In the genomic region with DNA sequence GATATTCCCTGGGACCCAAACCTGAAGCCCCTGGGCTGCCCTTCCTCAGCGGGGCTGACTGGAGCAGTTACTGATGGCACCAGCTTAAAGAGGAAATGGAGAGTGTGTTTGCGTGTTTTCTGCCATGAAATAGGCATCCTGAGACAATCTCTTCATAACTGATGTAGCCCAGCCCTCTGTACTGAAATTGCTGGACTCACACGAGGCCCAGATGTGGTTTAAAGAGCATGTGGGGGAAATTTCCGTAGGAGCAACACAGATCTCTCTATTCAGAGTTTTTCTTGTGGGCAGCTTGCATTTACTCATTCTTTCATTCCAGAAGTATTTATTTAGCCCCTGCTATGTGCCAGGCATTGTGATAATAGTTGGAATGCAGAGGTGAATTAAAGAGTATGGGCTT, we compare ENCODE assay signal across 17 cellular contexts.
DNase-seq lines count a peak whose midpoint lies in the region; ATAC-seq and TF ChIP-seq lines count a peak whose summit lies in the region.
"Had no signal": no experiment of that assay in that cellular context is flagged by ENCODE, and none has a peak within 500 bp of the region (broad histone marks: within the 10 kb centered on the region; RNA-seq: fewer than 3 reads in every experiment).

No MANE protein-coding gene starts in this region.

- no peak for ATAC-seq in naive thymus-derived CD4-positive, alpha-beta T cell
- ATAC-seq: A549 had no signal

- H3K4me1 Mint-ChIP-seq in osteocyte (ENCODE audit: unreplicated experiment): no peaks in the 10 kb centered on the region
- H3K4me1 Mint-ChIP-seq in naive thymus-derived CD4-positive, alpha-beta T cell: peaks cover 0 to 2% (median 0%) of the 10 kb centered on the region in 7 donors

- H3K27ac Mint-ChIP-seq in osteocyte (ENCODE audit: unreplicated experiment): no peak overlapping the region
- no peak overlapping the region for H3K27ac Mint-ChIP-seq in naive thymus-derived CD4-positive, alpha-beta T cell
- H3K27ac Mint-ChIP-seq: CD4-positive, alpha-beta T cell; HFFc6 had no signal

- no peak overlapping the region for H3K4me3 Mint-ChIP-seq in osteocyte (ENCODE audit: unreplicated experiment)
- H3K4me3 Mint-ChIP-seq in naive thymus-derived CD4-positive, alpha-beta T cell: no peak overlapping the region
- H3K4me3 Mint-ChIP-seq: CD4-positive, alpha-beta T cell; HFFc6 had no signal

- TF ChIP-seq CTCF in BJ (IDR thresholded peaks at IDR 0.05; ENCODE audit: insufficient read depth, low read depth, low read length) (no peak), osteocyte (IDR thresholded peaks at IDR 0.05) (no peak)

- H3K36me3 ChIP-seq in BJ (ENCODE audit: control insufficient read depth, insufficient read depth, low read length): no peaks in the 10 kb centered on the region
- H3K36me3 ChIP-seq in adipocyte (ENCODE audit: control insufficient read depth, insufficient read depth, low read length, severe bottlenecking): no peaks in the 10 kb centered on the region
- no peaks in the 10 kb centered on the region for H3K36me3 ChIP-seq in naive thymus-derived CD4-positive, alpha-beta T cell (ENCODE audit: control insufficient read depth in 2 of 3, insufficient read depth in 3 of 3, low read length in 3 of 3)
- H3K36me3 ChIP-seq: HAP-1 had no signal

- H3K4me3 ChIP-seq in BJ (ENCODE audit: low read depth, low read length) (no peak overlapping the region), adipocyte (ENCODE audit: low read length) (no peak overlapping the region)
- no peak overlapping the region for H3K4me3 ChIP-seq in naive thymus-derived CD4-positive, alpha-beta T cell (ENCODE audit: low read length)
- H3K4me3 ChIP-seq: A549, HAP-1 had no signal

- peaks cover 25% of the 10 kb centered on the region for H3K27me3 Mint-ChIP-seq in osteocyte (ENCODE audit: unreplicated experiment)
- H3K27me3 Mint-ChIP-seq in naive thymus-derived CD4-positive, alpha-beta T cell: peaks cover 0 to 11% (median 0%) of the 10 kb centered on the region in 5 donors

- H3K36me3 Mint-ChIP-seq in osteocyte (ENCODE audit: unreplicated experiment): no peaks in the 10 kb centered on the region
- H3K36me3 Mint-ChIP-seq in naive thymus-derived CD4-positive, alpha-beta T cell: peaks cover 0 to 3% (median 0%) of the 10 kb centered on the region in 5 donors

- CTCF ChIA-PET in BJ (lab: Yijun Ruan, JAX): interaction anchor here (0.6 to 0.8 kb wide), 2 partner anchors 14 to 138 kb away, joined by 3 read pairs; no protein-coding TSS in a partner anchor
- CTCF ChIA-PET in naive thymus-derived CD4-positive, alpha-beta T cell (lab: Charles Lee): no interaction called here

- H3K27me3 ChIP-seq in BJ (ENCODE audit: control insufficient read depth, insufficient read depth, low read length) (no peaks in the 10 kb centered on the region), adipocyte (replicated peaks; ENCODE audit: control insufficient read depth, insufficient read depth, low read length) (peaks cover 17% of the 10 kb centered on the region)
- H3K27me3 ChIP-seq in naive thymus-derived CD4-positive, alpha-beta T cell (ENCODE audit: control insufficient read depth in 2 of 2, insufficient read depth in 2 of 2, low read length in 2 of 2): no peaks in the 10 kb centered on the region

- peak; percentile 10 for DNase-seq in BJ (ENCODE audit: low read depth)
- DNase-seq in adipocyte (ENCODE audit: low read depth): peak; percentile 17
- peak; percentile 9 for DNase-seq in fibroblast of peridontal ligament (ENCODE audit: extremely low read depth)
- DNase-seq in osteocyte (ENCODE audit: extremely low spot score, unreplicated experiment): peak; percentile 60
- no peak for DNase-seq in OCI-M1 (lab: John Stamatoyannopoulos, UW)
- DNase-seq in stimulated activated CD8-positive, alpha-beta memory T cell treated with anti-CD3 and anti-CD28 coated beads, Interleukin-4, amount 100 ng/mL, for 48 hours: no peak
- DNase-seq in DMS53 (lab: John Stamatoyannopoulos, UW): no peak
- no peak for DNase-seq in naive thymus-derived CD4-positive, alpha-beta T cell
- DNase-seq: C1 segment of cervical spinal cord; Calu3; CD4-positive, alpha-beta T cell; DMS 273 treated with DMSO at 0.1 percent for 48 hours; DMS79; HFFc6 had no signal

- no peaks in the 10 kb centered on the region for H3K9me3 ChIP-seq in adipocyte (ENCODE audit: control insufficient read depth, low read length)
- H3K9me3 ChIP-seq in naive thymus-derived CD4-positive, alpha-beta T cell (ENCODE audit: control insufficient read depth in 2 of 3, low read length in 3 of 3): no peaks in the 10 kb centered on the region
- H3K9me3 ChIP-seq: HAP-1 had no signal

- no peak overlapping the region for H3K27ac ChIP-seq in naive thymus-derived CD4-positive, alpha-beta T cell (ENCODE audit: low read depth, low read length)
- H3K27ac ChIP-seq: A549, HL-60 had no signal

- H3K9ac ChIP-seq in adipocyte (ENCODE audit: low read length): no peak overlapping the region

- POLR2A ChIA-PET in BJ (lab: Charles Lee): no interaction called here
- POLR2A ChIA-PET in naive thymus-derived CD4-positive, alpha-beta T cell (lab: Charles Lee): no interaction called here

- no peaks in the 10 kb centered on the region for H3K4me1 ChIP-seq in adipocyte (ENCODE audit: control insufficient read depth, insufficient read depth, low read length)
- no peaks in the 10 kb centered on the region for H3K4me1 ChIP-seq in naive thymus-derived CD4-positive, alpha-beta T cell (ENCODE audit: control insufficient read depth in 2 of 2, insufficient read depth in 2 of 2, low read length in 2 of 2)
- H3K4me1 ChIP-seq: A549, HAP-1 had no signal

- peaks cover 5% of the 10 kb centered on the region for H3K9me3 Mint-ChIP-seq in osteocyte (ENCODE audit: unreplicated experiment)
- peaks cover 0 to 11% (median 5%) of the 10 kb centered on the region in 11 donors for H3K9me3 Mint-ChIP-seq in naive thymus-derived CD4-positive, alpha-beta T cell
- H3K9me3 Mint-ChIP-seq: CD4-positive, alpha-beta T cell had no signal

- intact Hi-C loops in naive thymus-derived CD4-positive, alpha-beta T cell (cut with micrococcal nuclease): no loop called here

Comparison
In these comparisons a context has a peak if more than half of its experiments do, and no peak if none do; other contexts are left out.
1. DNase-seq: peak in BJ (single experiment), adipocyte (single experiment), fibroblast of peridontal ligament (single experiment) and osteocyte (single experiment); none in OCI-M1 (single experiment), stimulated activated CD8-positive, alpha-beta memory T cell treated with anti-CD3 and anti-CD28 coated beads, Interleukin-4, amount 100 ng/mL, for 48 hours (single experiment), DMS53 (single experiment) and naive thymus-derived CD4-positive, alpha-beta T cell (0 of 9).